Comparison of ENCODE assay signal across 16 cellular contexts in genomic region chr17:67401598-67402504, GRCh38. TPM values are rescaled to one million over a fixed set of nuclear protein-coding genes. Genes with fewer than 3 reads are reported as not detected.
DNase-seq lines count a peak whose midpoint lies in the region; ATAC-seq, FAIRE-seq and TF ChIP-seq lines count a peak whose summit lies in the region.
"Had no signal": no experiment of that assay in that cellular context is flagged by ENCODE, and none has a peak within 500 bp of the region (broad histone marks: within the 10 kb centered on the region; RNA-seq: fewer than 3 reads in every experiment).

No MANE protein-coding gene starts in this region.

- CTCF ChIA-PET in WTC11 (lab: Charles Lee) (no interaction called here), HepG2 (lab: Yijun Ruan, JAX; ENCODE audit: low intra/inter-chr PET ratio, low total read pairs) (no interaction called here)

- no peaks in the 10 kb centered on the region for H3K27me3 Mint-ChIP-seq in WTC11 (ENCODE audit: low read depth)
- H3K27me3 Mint-ChIP-seq: B cell had no signal

- peaks cover 0 to 4% (median 0%) of the 10 kb centered on the region in 11 experiments; a peak in 2 of 22 replicates for H4K20me1 ChIP-seq in BLaER1 treated with 17β-estradiol and CSF1 and Interleukin-3, amounts not matched to agents 10 nM and 100 nM
- H4K20me1 ChIP-seq in DOHH2 (ENCODE audit: control insufficient read depth, insufficient read depth, low read depth, low read length) (no peaks in the 10 kb centered on the region), HepG2 (ENCODE audit: insufficient read depth, low read length) (no peaks in the 10 kb centered on the region)

- no TSS peak for BruUV-seq in HepG2 (replicated peaks; lab: Mats Ljungman, UMichigan)

- ATAC-seq in WTC11 (no peak), HepG2 (no peak), HG03095 (IDR thresholded peaks at IDR 0.05; ENCODE audit: unreplicated experiment) (no peak)
- ATAC-seq: Right ventricle myocardium inferior had no signal

- peaks cover 9% of the 10 kb centered on the region; the same call in 1 of the 2 replicates for H3K36me3 Mint-ChIP-seq in WTC11

- peaks cover 42% of the 10 kb centered on the region for H3K79me2 ChIP-seq in DOHH2 (ENCODE audit: control insufficient read depth, low read length)
- no peaks in the 10 kb centered on the region for H3K79me2 ChIP-seq in HepG2 (ENCODE audit: insufficient read depth, low read length)

- no peak for TF ChIP-seq EP300 in HepG2 (IDR thresholded peaks at IDR 0.05; ENCODE audit: low read depth in 2 of 2, low read length in 2 of 2)
- TF ChIP-seq EP300 in HepG2 (CRISPR knock-in tag; IDR thresholded peaks at IDR 0.05; ENCODE audit: borderline replicate concordance), result no peak
- TF ChIP-seq EP300 in tibial nerve (IDR thresholded peaks at IDR 0.05), result peak in 1 of 2 donors; percentile 35

- in situ Hi-C loops in HepG2 (cut with HindIII; ENCODE audit: extremely low pct_ligation_motif_present, low pct_unique_long_range_greater_than_20kb), result no loop called here

- peaks cover 18 to 28% (median 22%) of the 10 kb centered on the region in 11 experiments for H3K9me3 ChIP-seq in BLaER1 treated with 17β-estradiol and CSF1 and Interleukin-3, amounts not matched to agents 10 nM and 100 nM (replicated peaks in 1 of 11)
- H3K9me3 ChIP-seq in DOHH2 (ENCODE audit: control insufficient read depth, insufficient read depth, low read length), result no peaks in the 10 kb centered on the region
- no peaks in the 10 kb centered on the region for H3K9me3 ChIP-seq in HepG2 (ENCODE audit: low read length)
- H3K9me3 ChIP-seq in tibial nerve, result no peaks in the 10 kb centered on the region
- H3K9me3 ChIP-seq: ovary had no signal

- 66% methylated on average over 16 of the region's 16 CpGs for WGBS in HepG2 (ENCODE audit: low lambda C conversion rate)
- 82% methylated on average over 16 of the region's 16 CpGs for WGBS in tibial nerve, 2 donors

- TF ChIP-seq POLR2A in HepG2 (IDR thresholded peaks at IDR 0.05; ENCODE audit: insufficient read depth in 1 of 2, low read depth in 2 of 2, low read length in 2 of 2) (no peak), tibial nerve (IDR thresholded peaks at IDR 0.05) (no peak)

- peaks cover 41% of the 10 kb centered on the region for H3K4me1 Mint-ChIP-seq in WTC11

- TF ChIP-seq CTCF in DOHH2 (IDR thresholded peaks at IDR 0.05; ENCODE audit: low read depth, low read length, poor library complexity, severe bottlenecking), result no peak
- TF ChIP-seq CTCF in WTC11 (IDR thresholded peaks at IDR 0.05), result no peak
- no peak for TF ChIP-seq CTCF in HepG2 (CRISPR knock-in tag; IDR thresholded peaks at IDR 0.05)
- TF ChIP-seq CTCF in tibial nerve (IDR thresholded peaks at IDR 0.05), result no peak

- DNase-seq in WTC11 (ENCODE audit: low spot score) (no peak), HepG2 (ENCODE audit: low spot score) (no peak), NCI-H69 (lab: John Stamatoyannopoulos, UW) (no peak), tibial nerve (ENCODE audit: low spot score in 2 of 2) (no peak), NCI-H226 (no peak)
- DNase-seq: anterior cingulate cortex, DND-41, NCI-H2081, NCI-H526 treated with DMSO at 0.1 percent for 48 hours, ovary had no signal

- no peaks in the 10 kb centered on the region for H3K9me2 ChIP-seq in DOHH2 (replicated peaks; ENCODE audit: control insufficient read depth, low read length)

- no peak overlapping the region for H3K9ac ChIP-seq in BLaER1 treated with 17β-estradiol and CSF1 and Interleukin-3, amounts not matched to agents 10 nM and 100 nM
- no peak overlapping the region for H3K9ac ChIP-seq in HepG2 (ENCODE audit: insufficient read depth, low read depth, low read length)

- H3K4me1 ChIP-seq in BLaER1 treated with 17β-estradiol and CSF1 and Interleukin-3, amounts not matched to agents 10 nM and 100 nM, result peaks cover 38 to 55% (median 44%) of the 10 kb centered on the region in 10 experiments
- peaks cover 73% of the 10 kb centered on the region for H3K4me1 ChIP-seq in DOHH2 (ENCODE audit: control insufficient read depth, low read length)
- H3K4me1 ChIP-seq in HepG2 (ENCODE audit: insufficient read depth, low read length), result peaks cover 20% of the 10 kb centered on the region
- no peaks in the 10 kb centered on the region for H3K4me1 ChIP-seq in tibial nerve

- H3K4me2 ChIP-seq in BLaER1 treated with 17β-estradiol and CSF1 and Interleukin-3, amounts not matched to agents 10 nM and 100 nM, result peak overlapping the region in 8 of 11 experiments; percentile 4 to 81 (median 12); a peak in 8 of 22 replicates
- peak overlapping the region; percentile 81 for H3K4me2 ChIP-seq in DOHH2 (ENCODE audit: low read length)
- H3K4me2 ChIP-seq in HepG2 (ENCODE audit: low read depth, low read length), result no peak overlapping the region

- peaks cover 9 to 36% (median 22%) of the 10 kb centered on the region in 11 experiments; a peak in 18 of 22 replicates for H3K36me3 ChIP-seq in BLaER1 treated with 17β-estradiol and CSF1 and Interleukin-3, amounts not matched to agents 10 nM and 100 nM
- H3K36me3 ChIP-seq in DOHH2 (ENCODE audit: control insufficient read depth, low read length) (no peaks in the 10 kb centered on the region), HepG2 (replicated peaks in 1 of 2; ENCODE audit: control insufficient read depth in 1 of 2, insufficient read depth in 2 of 2, low read length in 2 of 2) (no peaks in the 10 kb centered on the region), tibial nerve (no peaks in the 10 kb centered on the region)
- H3K36me3 ChIP-seq: ovary had no signal

- TF ChIP-seq RAD21 in HepG2 (CRISPR knock-in tag; IDR thresholded peaks at IDR 0.05), result no peak

- no peak overlapping the region for H2AFZ ChIP-seq in HepG2 (ENCODE audit: low read length)

- H3K4me3 ChIP-seq in BLaER1 treated with 17β-estradiol and CSF1 and Interleukin-3, amounts not matched to agents 10 nM and 100 nM, result no peak overlapping the region
- peak overlapping the region; percentile 69 for H3K4me3 ChIP-seq in DOHH2 (ENCODE audit: low read length)
- H3K4me3 ChIP-seq in HepG2 (replicated peaks in 1 of 3; ENCODE audit: insufficient read depth in 1 of 3, low read depth in 2 of 3, low read length in 3 of 3), result no peak overlapping the region
- no peak overlapping the region for H3K4me3 ChIP-seq in tibial nerve
- H3K4me3 ChIP-seq: ovary had no signal

- POLR2A ChIA-PET in WTC11 (lab: Charles Lee) (no interaction called here), HepG2 (lab: Yijun Ruan, JAX) (no interaction called here)

- no peak overlapping the region for H3K4me3 Mint-ChIP-seq in WTC11
- H3K4me3 Mint-ChIP-seq: B cell had no signal

- H3K9me3 Mint-ChIP-seq in WTC11, result no peaks in the 10 kb centered on the region

- H3F3A ChIP-seq in DOHH2 (ENCODE audit: control insufficient read depth, insufficient read depth), result peaks cover 22% of the 10 kb centered on the region

- no peaks in the 10 kb centered on the region for H3K27me3 ChIP-seq in BLaER1 treated with 17β-estradiol and CSF1 and Interleukin-3, amounts not matched to agents 10 nM and 100 nM
- no peaks in the 10 kb centered on the region for H3K27me3 ChIP-seq in DOHH2 (ENCODE audit: control insufficient read depth, low read length)
- no peaks in the 10 kb centered on the region for H3K27me3 ChIP-seq in HepG2 (ENCODE audit: control insufficient read depth in 1 of 2, insufficient read depth in 2 of 2, low read length in 2 of 2)
- no peaks in the 10 kb centered on the region for H3K27me3 ChIP-seq in tibial nerve
- H3K27me3 ChIP-seq: ovary had no signal

- H3K27ac Mint-ChIP-seq in WTC11, result peak overlapping the region; percentile 55; the same call in 1 of the 2 replicates
- H3K27ac Mint-ChIP-seq: B cell had no signal

- no peak overlapping the region for H3K27ac ChIP-seq in BLaER1 treated with 17β-estradiol and CSF1 and Interleukin-3, amounts not matched to agents 10 nM and 100 nM
- H3K27ac ChIP-seq in DOHH2 (ENCODE audit: low read depth, low read length) (peak overlapping the region; percentile 84), HepG2 (ENCODE audit: extremely low read length, insufficient read depth, low read length) (no peak overlapping the region), tibial nerve (no peak overlapping the region)
- H3K27ac ChIP-seq: epithelial cell of prostate, ovary had no signal

- intact Hi-C loops in HepG2 (cut with micrococcal nuclease; ENCODE audit: unreplicated experiment), result no loop called here

- FAIRE-seq in HepG2 (lab: Jason Lieb, UNC), result peak; percentile 57

RNA-seq across cellular contexts. Expression of gene PITPNC1, which starts 24.8 kb away (rescaled TPM):
- 36.9 to 42.0 TPM (median 39.8 TPM) in 3 replicates for total RNA-seq in WTC11 (2021)
- total RNA-seq in HepG2 (2016; rRNA removed; fragmentation: Illumina TruSeq; extraction: Trizol), result 3.7 and 4.1 TPM in 2 replicates
- 2.6 and 3.8 TPM in 2 replicates for total RNA-seq in HepG2 (2016; cell fraction: cytosol; rRNA removed; fragmentation: Illumina TruSeq; extraction: Trizol; ENCODE audit: low read depth)
- total RNA-seq in HepG2 (2016; cell fraction: insoluble cytoplasmic fraction; rRNA removed; fragmentation: Illumina TruSeq; extraction: Trizol), result 3.1 and 4.2 TPM in 2 replicates
- 5.9 and 7.2 TPM in 2 replicates for total RNA-seq in HepG2 (2016; cell fraction: membrane; rRNA removed; fragmentation: Illumina TruSeq; extraction: Trizol)
- total RNA-seq in HepG2 (2016; cell fraction: nucleus; rRNA removed; fragmentation: Illumina TruSeq; extraction: Trizol), result 3.4 and 3.9 TPM in 2 replicates
- polyA plus RNA-seq in HepG2 (2011; rRNA removed), result 3.8 and 5.7 TPM in 2 replicates
- 3.4 and 4.7 TPM in 2 replicates for polyA plus RNA-seq in HepG2 (2011; cell fraction: cytosol; rRNA removed)
- polyA plus RNA-seq in HepG2 (2011; cell fraction: nucleus; rRNA removed), result 1.5 and 1.9 TPM in 2 replicates
- 4.6 and 6.5 TPM in 2 replicates for polyA plus RNA-seq in HepG2 (2012)
- polyA plus RNA-seq in HepG2 (2016; cell fraction: cytosol; fragmentation: Illumina TruSeq; extraction: Trizol; ENCODE audit: low read depth), result 5.8 and 6.2 TPM in 2 replicates
- polyA plus RNA-seq in HepG2 (2016; cell fraction: insoluble cytoplasmic fraction; fragmentation: Illumina TruSeq; extraction: Trizol; ENCODE audit: low read depth), result 4.8 and 6.5 TPM in 2 replicates
- polyA plus RNA-seq in HepG2 (2016; cell fraction: membrane; fragmentation: Illumina TruSeq; extraction: Trizol; ENCODE audit: low read depth), result 8.3 and 9.8 TPM in 2 replicates
- polyA plus RNA-seq in HepG2 (2016; cell fraction: nucleus; fragmentation: Illumina TruSeq; extraction: Trizol; ENCODE audit: insufficient read depth, low read depth), result 4.8 and 6.1 TPM in 2 replicates
- polyA minus RNA-seq in HepG2 (2011; rRNA and poly(A)+ RNA removed; ENCODE audit: low replicate concordance), result 2.4 and 9.2 TPM in 2 replicates
- 3.4 and 3.7 TPM in 2 replicates for polyA minus RNA-seq in HepG2 (2011; cell fraction: cytosol; rRNA and poly(A)+ RNA removed)
- polyA minus RNA-seq in HepG2 (2011; cell fraction: nucleus; rRNA and poly(A)+ RNA removed), result 5.8 and 7.1 TPM in 2 replicates
- 10 to 100 TPM in 2 of 4 donors, 1 to 10 TPM in 2; 8.0 to 20.4 (median 9.6) TPM for total RNA-seq in tibial nerve

RNA-seq across cellular contexts. Expression of gene PSMD12, which starts 35.5 kb away (rescaled TPM):
- total RNA-seq in WTC11 (2021) (58.9 to 66.9 TPM (median 59.0 TPM) in 3 replicates), HepG2 (2016; rRNA removed; fragmentation: Illumina TruSeq; extraction: Trizol) (71.7 and 115 TPM in 2 replicates), tibial nerve (10 to 100 TPM; 16.1 to 24.7 (median 22.4) TPM)
- total RNA-seq in HepG2 (2016; cell fraction: cytosol; rRNA removed; fragmentation: Illumina TruSeq; extraction: Trizol; ENCODE audit: low read depth), result 7.4 and 12.1 TPM in 2 replicates
- total RNA-seq in HepG2 (2016; cell fraction: insoluble cytoplasmic fraction; rRNA removed; fragmentation: Illumina TruSeq; extraction: Trizol), result 75.7 and 110 TPM in 2 replicates
- total RNA-seq in HepG2 (2016; cell fraction: membrane; rRNA removed; fragmentation: Illumina TruSeq; extraction: Trizol), result 18.1 and 21.0 TPM in 2 replicates
- 55.8 and 57.0 TPM in 2 replicates for total RNA-seq in HepG2 (2016; cell fraction: nucleus; rRNA removed; fragmentation: Illumina TruSeq; extraction: Trizol)
- 25.3 and 27.4 TPM in 2 replicates for polyA plus RNA-seq in HepG2 (2011; rRNA removed)
- 15.9 and 21.9 TPM in 2 replicates for polyA plus RNA-seq in HepG2 (2011; cell fraction: cytosol; rRNA removed)
- polyA plus RNA-seq in HepG2 (2011; cell fraction: nucleus; rRNA removed), result 13.2 and 13.6 TPM in 2 replicates
- 54.8 and 61.8 TPM in 2 replicates for polyA plus RNA-seq in HepG2 (2012)
- polyA plus RNA-seq in HepG2 (2016; cell fraction: cytosol; fragmentation: Illumina TruSeq; extraction: Trizol; ENCODE audit: low read depth), result 10.3 and 10.9 TPM in 2 replicates
- 145 and 154 TPM in 2 replicates for polyA plus RNA-seq in HepG2 (2016; cell fraction: insoluble cytoplasmic fraction; fragmentation: Illumina TruSeq; extraction: Trizol; ENCODE audit: low read depth)
- 14.8 and 15.6 TPM in 2 replicates for polyA plus RNA-seq in HepG2 (2016; cell fraction: membrane; fragmentation: Illumina TruSeq; extraction: Trizol; ENCODE audit: low read depth)
- polyA plus RNA-seq in HepG2 (2016; cell fraction: nucleus; fragmentation: Illumina TruSeq; extraction: Trizol; ENCODE audit: insufficient read depth, low read depth), result 77.3 and 80.9 TPM in 2 replicates
- 7.5 and 11.6 TPM in 2 replicates for polyA minus RNA-seq in HepG2 (2011; rRNA and poly(A)+ RNA removed; ENCODE audit: low replicate concordance)
- 26.6 and 26.8 TPM in 2 replicates for polyA minus RNA-seq in HepG2 (2011; cell fraction: cytosol; rRNA and poly(A)+ RNA removed)
- polyA minus RNA-seq in HepG2 (2011; cell fraction: nucleus; rRNA and poly(A)+ RNA removed), result 50.7 and 56.8 TPM in 2 replicates
